21 cellular contexts compared by ENCODE assay signal in genomic region chr1:113615425-113615824, GRCh38.
DNase-seq lines count a peak whose midpoint lies in the region; ATAC-seq and TF ChIP-seq lines count a peak whose summit lies in the region.
"Had no signal": no experiment of that assay in that cellular context is flagged by ENCODE, and none has a peak within 500 bp of the region (broad histone marks: within the 10 kb centered on the region; RNA-seq: fewer than 3 reads in every experiment).

No MANE protein-coding gene starts in this region.

- no peak overlapping the region for H2BK5ac ChIP-seq in IMR-90 (ENCODE audit: low read depth, low read length, poor library complexity, severe bottlenecking)

- no peak overlapping the region for H3K4me3 ChIP-seq in IMR-90 (ENCODE audit: insufficient read depth, low read depth, low read length)
- H3K4me3 ChIP-seq in astrocyte of the cerebellum (ENCODE audit: low read depth, low read length), result no peak overlapping the region
- no peak overlapping the region for H3K4me3 ChIP-seq in fibroblast of the aortic adventitia (ENCODE audit: low read depth, low read length)
- H3K4me3 ChIP-seq: adrenal gland, prostate gland, testis had no signal

- POLR2A ChIA-PET in IMR-90 (lab: Charles Lee; ENCODE audit: unreplicated experiment), result no interaction called here

- H3K79me1 ChIP-seq in IMR-90 (ENCODE audit: low read depth in 1 of 2, low read length in 2 of 2), result no peaks in the 10 kb centered on the region; a peak in 1 of 4 replicates

- H2BK15ac ChIP-seq in IMR-90 (ENCODE audit: low read depth, low read length), result no peak overlapping the region

- no peak overlapping the region for H3K18ac ChIP-seq in IMR-90 (ENCODE audit: low read depth, low read length)

- peak; percentile 23 for DNase-seq in Daoy (ENCODE audit: low read depth)
- peak; percentile 48 for DNase-seq in IMR-90
- DNase-seq in astrocyte of the cerebellum (ENCODE audit: low read depth), result peak; percentile 22
- DNase-seq in fibroblast of the aortic adventitia (ENCODE audit: low read depth), result peak; percentile 51
- DNase-seq in foreskin melanocyte, result no peak
- no peak for DNase-seq in RPMI8226
- DNase-seq: activated CD4-positive, CD25-positive, alpha-beta regulatory T cell; activated CD8-positive, alpha-beta memory T cell treated with anti-CD3 and anti-CD28 coated beads for 24 hours; adrenal gland; Caco-2; GF-D8; H7; islet precursor cell; NCI-H1436 treated with DMSO at 0.1 percent for 48 hours; NCI-H345; Right ventricle myocardium superior; testis had no signal

- no peak overlapping the region for H3K9ac ChIP-seq in IMR-90 (ENCODE audit: low read depth, low read length)

- TF ChIP-seq CTCF in IMR-90 (conservative IDR thresholded peaks at IDR 0.05; ENCODE audit: low read depth, low read length) (no peak), astrocyte of the cerebellum (IDR thresholded peaks at IDR 0.05; ENCODE audit: low read depth, low read length, missing control alignments) (no peak), fibroblast of the aortic adventitia (IDR thresholded peaks at IDR 0.05; ENCODE audit: insufficient read depth, low read length) (no peak)

- in situ Hi-C loops in IMR-90 (cut with MboI; ENCODE audit: low sequenced_read_pairs), result no loop called here
- in situ Hi-C loops in astrocyte of the cerebellum (cut with HindIII; ENCODE audit: low sequenced_read_pairs), result no loop called here

- H3K56ac ChIP-seq in IMR-90 (ENCODE audit: extremely low read depth, insufficient read depth, low read length), result no peak overlapping the region

- intact Hi-C loops in IMR-90 (cut with micrococcal nuclease), result no loop called here

- H3K4ac ChIP-seq in IMR-90 (ENCODE audit: low read depth, low read length), result no peak overlapping the region

- no peak overlapping the region for H2AK9ac ChIP-seq in IMR-90 (replicated peaks; ENCODE audit: low read depth, low read length, poor library complexity)

- CTCF ChIA-PET in IMR-90 (lab: Yijun Ruan, JAX), result no interaction called here

- no peaks in the 10 kb centered on the region for H3K36me3 ChIP-seq in IMR-90 (ENCODE audit: control insufficient read depth, insufficient read depth, low read length)
- H3K36me3 ChIP-seq: adrenal gland, prostate gland had no signal

- ATAC-seq in IMR-90 (ENCODE audit: low read depth) (no peak), GM21447 (IDR thresholded peaks at IDR 0.05; ENCODE audit: unreplicated experiment) (no peak), GM18519 (IDR thresholded peaks at IDR 0.05; ENCODE audit: low FRiP score, unreplicated experiment) (no peak)
- ATAC-seq: natural killer cell treated with Interleukin-12 subunit alpha and Interleukin-12 subunit beta and Interleukin-15 and Interleukin-18, amount 100 ng/mL, for 72 hours had no signal

- H3K27ac ChIP-seq in IMR-90 (ENCODE audit: insufficient read depth, low read length), result no peak overlapping the region
- H3K27ac ChIP-seq: adrenal gland, prostate gland, testis had no signal

- TF ChIP-seq RAD21 in IMR-90 (IDR thresholded peaks at IDR 0.05; ENCODE audit: low read length), result no peak

- no peak overlapping the region for H2AFZ ChIP-seq in IMR-90 (replicated peaks; ENCODE audit: low read length, poor library complexity)

- BruUV-seq in IMR-90 (replicated peaks; lab: Mats Ljungman, UMichigan), result no TSS peak

- H3K4me1 ChIP-seq in IMR-90 (ENCODE audit: control insufficient read depth, insufficient read depth, low read length), result no peaks in the 10 kb centered on the region
- H3K4me1 ChIP-seq: Caco-2, prostate gland, testis had no signal

- no peak overlapping the region for H4K8ac ChIP-seq in IMR-90 (ENCODE audit: low read depth in 2 of 2, low read length in 2 of 2)

- no peak overlapping the region for H3K14ac ChIP-seq in IMR-90 (replicated peaks; ENCODE audit: low read depth, low read length)

- no peak overlapping the region for H3K4me2 ChIP-seq in IMR-90 (ENCODE audit: low read depth, low read length)

- H3K9me3 ChIP-seq in IMR-90 (ENCODE audit: control insufficient read depth, insufficient read depth, low read length), result no peaks in the 10 kb centered on the region
- H3K9me3 ChIP-seq: adrenal gland, Caco-2, prostate gland, testis had no signal

- no peak for TF ChIP-seq POLR2A in IMR-90 (IDR thresholded peaks at IDR 0.05; ENCODE audit: low read depth, low read length)

- H4K20me1 ChIP-seq in IMR-90 (ENCODE audit: insufficient read depth, low read length), result no peaks in the 10 kb centered on the region

- H3K9me1 ChIP-seq in IMR-90 (ENCODE audit: insufficient read depth, low read length), result no peaks in the 10 kb centered on the region

- H2BK20ac ChIP-seq in IMR-90 (ENCODE audit: low read depth, low read length), result no peak overlapping the region

- H4K91ac ChIP-seq in IMR-90 (ENCODE audit: insufficient read depth, low read depth, low read length), result no peak overlapping the region

- H3K27me3 ChIP-seq in IMR-90 (ENCODE audit: control insufficient read depth, insufficient read depth, low read length), result no peaks in the 10 kb centered on the region
- H3K27me3 ChIP-seq: adrenal gland, testis had no signal

- H3K23ac ChIP-seq in IMR-90 (ENCODE audit: low read depth, low read length), result no peak overlapping the region

- H4K5ac ChIP-seq in IMR-90 (ENCODE audit: low read depth, low read length), result no peak overlapping the region

- no peak overlapping the region for H2AK5ac ChIP-seq in IMR-90 (ENCODE audit: low read depth, low read length)

- no peak overlapping the region for H2BK120ac ChIP-seq in IMR-90 (ENCODE audit: low read depth, low read length)

- dilution Hi-C loops in IMR-90 (cut with HindIII; ENCODE audit: low sequenced_read_pairs, unreplicated experiment), result no loop called here

TF ChIP-seq in IMR-90, 13 proteins besides CTCF, POLR2A, EP300 and RAD21:
- TF ChIP-seq, protein P1, sequence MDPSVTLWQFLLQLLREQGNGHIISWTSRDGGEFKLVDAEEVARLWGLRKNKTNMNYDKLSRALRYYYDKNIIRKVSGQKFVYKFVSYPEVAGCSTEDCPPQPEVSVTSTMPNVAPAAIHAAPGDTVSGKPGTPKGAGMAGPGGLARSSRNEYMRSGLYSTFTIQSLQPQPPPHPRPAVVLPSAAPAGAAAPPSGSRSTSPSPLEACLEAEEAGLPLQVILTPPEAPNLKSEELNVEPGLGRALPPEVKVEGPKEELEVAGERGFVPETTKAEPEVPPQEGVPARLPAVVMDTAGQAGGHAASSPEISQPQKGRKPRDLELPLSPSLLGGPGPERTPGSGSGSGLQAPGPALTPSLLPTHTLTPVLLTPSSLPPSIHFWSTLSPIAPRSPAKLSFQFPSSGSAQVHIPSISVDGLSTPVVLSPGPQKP (IDR thresholded peaks at IDR 0.05; ENCODE audit: borderline replicate concordance, low read depth, low read length), result no peak
- TF ChIP-seq CHD1 (IDR thresholded peaks at IDR 0.05; ENCODE audit: low read depth, low read length) (no peak), NFE2L2 (IDR thresholded peaks at IDR 0.05; ENCODE audit: low read depth, low read length) (no peak), CEBPB (IDR thresholded peaks at IDR 0.05; ENCODE audit: low read depth, low read length) (no peak), RFX5 (IDR thresholded peaks at IDR 0.05; ENCODE audit: low read depth, low read length) (no peak), MAZ (IDR thresholded peaks at IDR 0.05; ENCODE audit: borderline replicate concordance, low read depth, low read length) (no peak), BHLHE40 (IDR thresholded peaks at IDR 0.05; ENCODE audit: low read depth, low read length) (no peak), RCOR1 (IDR thresholded peaks at IDR 0.05; ENCODE audit: insufficient replicate concordance, low read length) (no peak), FOS (IDR thresholded peaks at IDR 0.05; ENCODE audit: low read depth, low read length) (no peak), MXI1 (IDR thresholded peaks at IDR 0.05; ENCODE audit: borderline replicate concordance, low read depth, low read length) (no peak), SMC3 (IDR thresholded peaks at IDR 0.05; ENCODE audit: low read depth, low read length) (no peak), MAFK (IDR thresholded peaks at IDR 0.05; ENCODE audit: low read depth, low read length) (no peak)
- TF ChIP-seq, protein P2, sequence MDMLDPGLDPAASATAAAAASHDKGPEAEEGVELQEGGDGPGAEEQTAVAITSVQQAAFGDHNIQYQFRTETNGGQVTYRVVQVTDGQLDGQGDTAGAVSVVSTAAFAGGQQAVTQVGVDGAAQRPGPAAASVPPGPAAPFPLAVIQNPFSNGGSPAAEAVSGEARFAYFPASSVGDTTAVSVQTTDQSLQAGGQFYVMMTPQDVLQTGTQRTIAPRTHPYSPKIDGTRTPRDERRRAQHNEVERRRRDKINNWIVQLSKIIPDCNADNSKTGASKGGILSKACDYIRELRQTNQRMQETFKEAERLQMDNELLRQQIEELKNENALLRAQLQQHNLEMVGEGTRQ (IDR thresholded peaks at IDR 0.05; ENCODE audit: low read depth, low read length), result no peak

Comparison
In these comparisons a context has a peak if more than half of its experiments do, and no peak if none do; other contexts are left out.
1. DNase-seq: peak in Daoy (single experiment), IMR-90 (single experiment), astrocyte of the cerebellum (single experiment) and fibroblast of the aortic adventitia (single experiment); none in foreskin melanocyte (single experiment) and RPMI8226 (single experiment).